ENCODE assay signal across 1 cellular context in the genomic region with DNA sequence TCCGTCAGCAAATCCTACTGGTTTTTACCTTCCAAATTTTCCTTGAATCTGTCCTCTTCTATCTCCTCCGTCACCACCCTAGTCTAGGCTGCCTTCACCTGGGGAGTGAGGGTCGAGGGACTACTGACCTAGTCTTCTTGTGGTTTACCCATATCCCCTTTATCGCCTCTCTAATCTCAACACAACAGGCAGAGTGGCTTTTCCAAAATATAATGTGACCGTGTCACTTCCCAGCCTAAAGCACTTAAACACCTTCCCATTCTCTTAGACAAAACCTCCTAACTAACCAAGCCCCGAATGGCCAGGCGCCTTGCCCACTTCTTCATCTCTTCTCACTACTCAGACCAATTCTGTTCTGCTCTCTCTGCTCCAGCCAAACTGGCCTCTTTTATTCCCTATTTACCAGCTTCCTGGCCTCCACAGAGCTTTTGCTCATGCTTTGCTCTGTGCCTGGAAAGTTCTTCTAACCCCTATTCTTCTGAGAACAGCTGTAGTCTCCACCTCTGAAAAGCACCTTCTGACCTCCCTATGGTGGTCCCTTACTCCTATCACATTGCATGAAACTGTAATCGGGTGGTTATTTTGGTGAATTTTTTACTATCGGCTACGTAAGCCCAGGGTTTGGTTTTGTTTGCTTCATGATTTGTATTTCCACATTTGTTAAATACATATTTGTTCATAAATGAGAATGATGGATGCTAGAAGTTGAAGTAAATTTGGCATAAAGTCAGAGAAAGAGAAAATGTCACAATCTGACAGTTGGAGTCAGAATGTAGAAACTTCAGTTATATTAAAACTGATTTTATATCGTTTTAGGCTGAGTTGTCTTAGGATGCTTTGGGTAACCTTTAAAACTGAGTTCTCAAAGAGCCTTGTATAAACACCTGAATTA.
A peak's percentile ranks its signal among the peaks of the same experiment; 100 is the strongest.
TF ChIP-seq lines count a peak whose summit lies in the region.

No MANE protein-coding gene starts in this region.

TF ChIP-seq in K562, 482 proteins besides CTCF, POLR2A, EP300 and RAD21 (continued from another document and continues in another):
- TF ChIP-seq, protein P1, sequence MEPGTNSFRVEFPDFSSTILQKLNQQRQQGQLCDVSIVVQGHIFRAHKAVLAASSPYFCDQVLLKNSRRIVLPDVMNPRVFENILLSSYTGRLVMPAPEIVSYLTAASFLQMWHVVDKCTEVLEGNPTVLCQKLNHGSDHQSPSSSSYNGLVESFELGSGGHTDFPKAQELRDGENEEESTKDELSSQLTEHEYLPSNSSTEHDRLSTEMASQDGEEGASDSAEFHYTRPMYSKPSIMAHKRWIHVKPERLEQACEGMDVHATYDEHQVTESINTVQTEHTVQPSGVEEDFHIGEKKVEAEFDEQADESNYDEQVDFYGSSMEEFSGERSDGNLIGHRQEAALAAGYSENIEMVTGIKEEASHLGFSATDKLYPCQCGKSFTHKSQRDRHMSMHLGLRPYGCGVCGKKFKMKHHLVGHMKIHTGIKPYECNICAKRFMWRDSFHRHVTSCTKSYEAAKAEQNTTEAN (CRISPR knock-in tag; IDR thresholded peaks at IDR 0.05), result no peak
- TF ChIP-seq CHCHD3 (CRISPR knock-in tag; IDR thresholded peaks at IDR 0.05), result no peak
- no peak for TF ChIP-seq NR1H2 (CRISPR knock-in tag; IDR thresholded peaks at IDR 0.05)
- TF ChIP-seq, protein P2, sequence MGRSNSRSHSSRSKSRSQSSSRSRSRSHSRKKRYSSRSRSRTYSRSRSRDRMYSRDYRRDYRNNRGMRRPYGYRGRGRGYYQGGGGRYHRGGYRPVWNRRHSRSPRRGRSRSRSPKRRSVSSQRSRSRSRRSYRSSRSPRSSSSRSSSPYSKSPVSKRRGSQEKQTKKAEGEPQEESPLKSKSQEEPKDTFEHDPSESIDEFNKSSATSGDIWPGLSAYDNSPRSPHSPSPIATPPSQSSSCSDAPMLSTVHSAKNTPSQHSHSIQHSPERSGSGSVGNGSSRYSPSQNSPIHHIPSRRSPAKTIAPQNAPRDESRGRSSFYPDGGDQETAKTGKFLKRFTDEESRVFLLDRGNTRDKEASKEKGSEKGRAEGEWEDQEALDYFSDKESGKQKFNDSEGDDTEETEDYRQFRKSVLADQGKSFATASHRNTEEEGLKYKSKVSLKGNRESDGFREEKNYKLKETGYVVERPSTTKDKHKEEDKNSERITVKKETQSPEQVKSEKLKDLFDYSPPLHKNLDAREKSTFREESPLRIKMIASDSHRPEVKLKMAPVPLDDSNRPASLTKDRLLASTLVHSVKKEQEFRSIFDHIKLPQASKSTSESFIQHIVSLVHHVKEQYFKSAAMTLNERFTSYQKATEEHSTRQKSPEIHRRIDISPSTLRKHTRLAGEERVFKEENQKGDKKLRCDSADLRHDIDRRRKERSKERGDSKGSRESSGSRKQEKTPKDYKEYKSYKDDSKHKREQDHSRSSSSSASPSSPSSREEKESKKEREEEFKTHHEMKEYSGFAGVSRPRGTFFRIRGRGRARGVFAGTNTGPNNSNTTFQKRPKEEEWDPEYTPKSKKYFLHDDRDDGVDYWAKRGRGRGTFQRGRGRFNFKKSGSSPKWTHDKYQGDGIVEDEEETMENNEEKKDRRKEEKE (IDR thresholded peaks at IDR 0.05; ENCODE audit: borderline replicate concordance in 1 of 2, control insufficient read depth in 1 of 2, low read depth in 2 of 2, low read length in 1 of 2), result no peak
- TF ChIP-seq ZNF134 (CRISPR knock-in tag; conservative IDR thresholded peaks at IDR 0.05), result no peak
- TF ChIP-seq, protein P3, sequence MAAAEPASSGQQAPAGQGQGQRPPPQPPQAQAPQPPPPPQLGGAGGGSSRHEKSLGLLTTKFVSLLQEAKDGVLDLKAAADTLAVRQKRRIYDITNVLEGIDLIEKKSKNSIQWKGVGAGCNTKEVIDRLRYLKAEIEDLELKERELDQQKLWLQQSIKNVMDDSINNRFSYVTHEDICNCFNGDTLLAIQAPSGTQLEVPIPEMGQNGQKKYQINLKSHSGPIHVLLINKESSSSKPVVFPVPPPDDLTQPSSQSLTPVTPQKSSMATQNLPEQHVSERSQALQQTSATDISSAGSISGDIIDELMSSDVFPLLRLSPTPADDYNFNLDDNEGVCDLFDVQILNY (CRISPR knock-in tag; IDR thresholded peaks at IDR 0.05), result no peak
- TF ChIP-seq NCOA2 (IDR thresholded peaks at IDR 0.05; ENCODE audit: partially characterized antibody in 2 of 2), result no peak
- TF ChIP-seq, protein P4, sequence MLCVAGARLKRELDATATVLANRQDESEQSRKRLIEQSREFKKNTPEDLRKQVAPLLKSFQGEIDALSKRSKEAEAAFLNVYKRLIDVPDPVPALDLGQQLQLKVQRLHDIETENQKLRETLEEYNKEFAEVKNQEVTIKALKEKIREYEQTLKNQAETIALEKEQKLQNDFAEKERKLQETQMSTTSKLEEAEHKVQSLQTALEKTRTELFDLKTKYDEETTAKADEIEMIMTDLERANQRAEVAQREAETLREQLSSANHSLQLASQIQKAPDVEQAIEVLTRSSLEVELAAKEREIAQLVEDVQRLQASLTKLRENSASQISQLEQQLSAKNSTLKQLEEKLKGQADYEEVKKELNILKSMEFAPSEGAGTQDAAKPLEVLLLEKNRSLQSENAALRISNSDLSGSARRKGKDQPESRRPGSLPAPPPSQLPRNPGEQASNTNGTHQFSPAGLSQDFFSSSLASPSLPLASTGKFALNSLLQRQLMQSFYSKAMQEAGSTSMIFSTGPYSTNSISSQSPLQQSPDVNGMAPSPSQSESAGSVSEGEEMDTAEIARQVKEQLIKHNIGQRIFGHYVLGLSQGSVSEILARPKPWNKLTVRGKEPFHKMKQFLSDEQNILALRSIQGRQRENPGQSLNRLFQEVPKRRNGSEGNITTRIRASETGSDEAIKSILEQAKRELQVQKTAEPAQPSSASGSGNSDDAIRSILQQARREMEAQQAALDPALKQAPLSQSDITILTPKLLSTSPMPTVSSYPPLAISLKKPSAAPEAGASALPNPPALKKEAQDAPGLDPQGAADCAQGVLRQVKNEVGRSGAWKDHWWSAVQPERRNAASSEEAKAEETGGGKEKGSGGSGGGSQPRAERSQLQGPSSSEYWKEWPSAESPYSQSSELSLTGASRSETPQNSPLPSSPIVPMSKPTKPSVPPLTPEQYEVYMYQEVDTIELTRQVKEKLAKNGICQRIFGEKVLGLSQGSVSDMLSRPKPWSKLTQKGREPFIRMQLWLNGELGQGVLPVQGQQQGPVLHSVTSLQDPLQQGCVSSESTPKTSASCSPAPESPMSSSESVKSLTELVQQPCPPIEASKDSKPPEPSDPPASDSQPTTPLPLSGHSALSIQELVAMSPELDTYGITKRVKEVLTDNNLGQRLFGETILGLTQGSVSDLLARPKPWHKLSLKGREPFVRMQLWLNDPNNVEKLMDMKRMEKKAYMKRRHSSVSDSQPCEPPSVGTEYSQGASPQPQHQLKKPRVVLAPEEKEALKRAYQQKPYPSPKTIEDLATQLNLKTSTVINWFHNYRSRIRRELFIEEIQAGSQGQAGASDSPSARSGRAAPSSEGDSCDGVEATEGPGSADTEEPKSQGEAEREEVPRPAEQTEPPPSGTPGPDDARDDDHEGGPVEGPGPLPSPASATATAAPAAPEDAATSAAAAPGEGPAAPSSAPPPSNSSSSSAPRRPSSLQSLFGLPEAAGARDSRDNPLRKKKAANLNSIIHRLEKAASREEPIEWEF (CRISPR knock-in tag; IDR thresholded peaks at IDR 0.05), result no peak
- TF ChIP-seq ZNF507 (tag; conservative IDR thresholded peaks at IDR 0.05), result no peak
- no peak for TF ChIP-seq ZNF282 (CRISPR knock-in tag; IDR thresholded peaks at IDR 0.05)
- TF ChIP-seq ZNF561 (CRISPR knock-in tag; conservative IDR thresholded peaks at IDR 0.05), result peak; percentile 75; the same call in 1 of the 2 replicates
- TF ChIP-seq NFIX (CRISPR knock-in tag; IDR thresholded peaks at IDR 0.05; ENCODE audit: low read depth), result no peak
- no peak for TF ChIP-seq CHD2 (IDR thresholded peaks at IDR 0.05; ENCODE audit: low read depth, low read length)
- TF ChIP-seq CCAR2 (IDR thresholded peaks at IDR 0.05; ENCODE audit: low read depth, low read length), result no peak
- TF ChIP-seq RBM22 (IDR thresholded peaks at IDR 0.05; ENCODE audit: low read depth, low read length, poor library complexity, severe bottlenecking), result no peak
- TF ChIP-seq NFATC3 (IDR thresholded peaks at IDR 0.05), result no peak
- TF ChIP-seq, protein P5, sequence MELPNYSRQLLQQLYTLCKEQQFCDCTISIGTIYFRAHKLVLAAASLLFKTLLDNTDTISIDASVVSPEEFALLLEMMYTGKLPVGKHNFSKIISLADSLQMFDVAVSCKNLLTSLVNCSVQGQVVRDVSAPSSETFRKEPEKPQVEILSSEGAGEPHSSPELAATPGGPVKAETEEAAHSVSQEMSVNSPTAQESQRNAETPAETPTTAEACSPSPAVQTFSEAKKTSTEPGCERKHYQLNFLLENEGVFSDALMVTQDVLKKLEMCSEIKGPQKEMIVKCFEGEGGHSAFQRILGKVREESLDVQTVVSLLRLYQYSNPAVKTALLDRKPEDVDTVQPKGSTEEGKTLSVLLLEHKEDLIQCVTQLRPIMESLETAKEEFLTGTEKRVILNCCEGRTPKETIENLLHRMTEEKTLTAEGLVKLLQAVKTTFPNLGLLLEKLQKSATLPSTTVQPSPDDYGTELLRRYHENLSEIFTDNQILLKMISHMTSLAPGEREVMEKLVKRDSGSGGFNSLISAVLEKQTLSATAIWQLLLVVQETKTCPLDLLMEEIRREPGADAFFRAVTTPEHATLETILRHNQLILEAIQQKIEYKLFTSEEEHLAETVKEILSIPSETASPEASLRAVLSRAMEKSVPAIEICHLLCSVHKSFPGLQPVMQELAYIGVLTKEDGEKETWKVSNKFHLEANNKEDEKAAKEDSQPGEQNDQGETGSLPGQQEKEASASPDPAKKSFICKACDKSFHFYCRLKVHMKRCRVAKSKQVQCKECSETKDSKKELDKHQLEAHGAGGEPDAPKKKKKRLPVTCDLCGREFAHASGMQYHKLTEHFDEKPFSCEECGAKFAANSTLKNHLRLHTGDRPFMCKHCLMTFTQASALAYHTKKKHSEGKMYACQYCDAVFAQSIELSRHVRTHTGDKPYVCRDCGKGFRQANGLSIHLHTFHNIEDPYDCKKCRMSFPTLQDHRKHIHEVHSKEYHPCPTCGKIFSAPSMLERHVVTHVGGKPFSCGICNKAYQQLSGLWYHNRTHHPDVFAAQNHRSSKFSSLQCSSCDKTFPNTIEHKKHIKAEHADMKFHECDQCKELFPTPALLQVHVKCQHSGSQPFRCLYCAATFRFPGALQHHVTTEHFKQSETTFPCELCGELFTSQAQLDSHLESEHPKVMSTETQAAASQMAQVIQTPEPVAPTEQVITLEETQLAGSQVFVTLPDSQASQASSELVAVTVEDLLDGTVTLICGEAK (IDR thresholded peaks at IDR 0.05), result no peak
- TF ChIP-seq, protein P5 (CRISPR knock-in tag; IDR thresholded peaks at IDR 0.05), result no peak
- peak; percentile 43 to 50; a peak in 2 of 4 replicates for TF ChIP-seq FOXA3 (CRISPR knock-in tag; conservative IDR thresholded peaks at IDR 0.05 in 1 of 2, IDR thresholded peaks at IDR 0.05 in 1 of 2)
- TF ChIP-seq GATA2 (CRISPR knock-in tag; IDR thresholded peaks at IDR 0.05), result no peak
- TF ChIP-seq KLF13 (tag; IDR thresholded peaks at IDR 0.05; ENCODE audit: borderline replicate concordance, low read depth), result no peak
- TF ChIP-seq, protein P6, sequence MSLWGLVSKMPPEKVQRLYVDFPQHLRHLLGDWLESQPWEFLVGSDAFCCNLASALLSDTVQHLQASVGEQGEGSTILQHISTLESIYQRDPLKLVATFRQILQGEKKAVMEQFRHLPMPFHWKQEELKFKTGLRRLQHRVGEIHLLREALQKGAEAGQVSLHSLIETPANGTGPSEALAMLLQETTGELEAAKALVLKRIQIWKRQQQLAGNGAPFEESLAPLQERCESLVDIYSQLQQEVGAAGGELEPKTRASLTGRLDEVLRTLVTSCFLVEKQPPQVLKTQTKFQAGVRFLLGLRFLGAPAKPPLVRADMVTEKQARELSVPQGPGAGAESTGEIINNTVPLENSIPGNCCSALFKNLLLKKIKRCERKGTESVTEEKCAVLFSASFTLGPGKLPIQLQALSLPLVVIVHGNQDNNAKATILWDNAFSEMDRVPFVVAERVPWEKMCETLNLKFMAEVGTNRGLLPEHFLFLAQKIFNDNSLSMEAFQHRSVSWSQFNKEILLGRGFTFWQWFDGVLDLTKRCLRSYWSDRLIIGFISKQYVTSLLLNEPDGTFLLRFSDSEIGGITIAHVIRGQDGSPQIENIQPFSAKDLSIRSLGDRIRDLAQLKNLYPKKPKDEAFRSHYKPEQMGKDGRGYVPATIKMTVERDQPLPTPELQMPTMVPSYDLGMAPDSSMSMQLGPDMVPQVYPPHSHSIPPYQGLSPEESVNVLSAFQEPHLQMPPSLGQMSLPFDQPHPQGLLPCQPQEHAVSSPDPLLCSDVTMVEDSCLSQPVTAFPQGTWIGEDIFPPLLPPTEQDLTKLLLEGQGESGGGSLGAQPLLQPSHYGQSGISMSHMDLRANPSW (CRISPR knock-in tag; IDR thresholded peaks at IDR 0.05), result peak; percentile 93; the same call in 1 of the 2 replicates
- TF ChIP-seq KAT2B (IDR thresholded peaks at IDR 0.05; ENCODE audit: low read depth, low read length), result no peak
- no peak for TF ChIP-seq SIN3A (IDR thresholded peaks at IDR 0.05; ENCODE audit: borderline replicate concordance in 2 of 2, control insufficient read depth in 1 of 2, low read depth in 2 of 2, low read length in 2 of 2)
- TF ChIP-seq ZFPM2 (CRISPR knock-in tag; IDR thresholded peaks at IDR 0.05), result no peak
- no peak for TF ChIP-seq MAFK (IDR thresholded peaks at IDR 0.05; ENCODE audit: low read length)
- no peak for TF ChIP-seq TCF7 (IDR thresholded peaks at IDR 0.05; ENCODE audit: borderline replicate concordance)
- no peak for TF ChIP-seq ESRRA (IDR thresholded peaks at IDR 0.05; ENCODE audit: borderline replicate concordance, low read depth)
- peak; percentile 92 for TF ChIP-seq NR2F6 (CRISPR knock-in tag; IDR thresholded peaks at IDR 0.05)
- TF ChIP-seq ZNF830 (CRISPR knock-in tag; IDR thresholded peaks at IDR 0.05), result no peak
